In the genomic region with DNA sequence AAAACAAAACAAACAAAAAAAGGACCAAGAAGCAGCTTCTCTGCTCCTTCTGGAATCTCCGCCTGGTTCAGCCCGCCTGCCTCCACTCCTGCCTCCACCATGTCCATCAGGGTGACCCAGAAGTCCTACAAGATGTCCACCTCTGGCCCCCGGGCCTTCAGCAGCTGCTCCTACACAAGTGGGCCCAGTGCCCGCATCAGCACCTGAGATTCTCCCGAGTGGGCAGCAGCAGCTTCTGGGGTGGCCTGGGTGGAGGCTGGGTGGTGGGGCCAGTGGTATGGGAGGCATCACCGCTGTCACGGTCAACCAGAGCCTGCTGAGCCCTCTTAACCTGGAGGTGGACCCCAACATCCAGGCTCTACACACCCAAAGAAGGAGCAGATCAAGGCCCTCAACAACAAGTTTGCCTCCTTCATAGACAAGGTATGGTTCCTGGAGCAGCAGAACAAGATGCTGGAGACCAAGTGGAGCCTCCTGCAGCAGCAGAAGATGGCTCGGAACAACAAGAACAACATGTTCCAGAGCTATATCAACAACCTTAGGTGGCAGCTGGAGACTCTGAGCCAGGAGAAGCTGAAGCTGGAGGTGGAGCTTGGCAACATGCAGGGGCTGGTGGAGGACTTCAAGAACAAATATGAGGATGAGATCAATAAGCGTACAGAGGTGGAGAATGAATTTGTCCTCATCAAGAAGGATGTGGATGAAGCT, we compare ENCODE assay signal across 9 cellular contexts. TPM values are rescaled to one million over a fixed set of nuclear protein-coding genes. Genes with fewer than 3 reads are reported as not detected.
DNase-seq lines count a peak whose midpoint lies in the region; ATAC-seq, FAIRE-seq and TF ChIP-seq lines count a peak whose summit lies in the region.
"Not testable (repeated sequence)": the region's sequence is repeated elsewhere in the genome, so short reads cannot be mapped to it uniquely, and the experiment has no call there.
"Had no signal": no experiment of that assay in that cellular context is flagged by ENCODE, and none has a peak within 500 bp of the region (broad histone marks: within the 10 kb centered on the region; RNA-seq: fewer than 3 reads in every experiment).

No MANE protein-coding gene starts in this region.

- not testable (repeated sequence) for H2AK5ac ChIP-seq in H1 (ENCODE audit: low read depth, low read length)

- 92% methylated on average over 9 of the region's 9 CpGs for WGBS in A549 (ENCODE audit: missing lambda C conversion rate)
- WGBS in H1 (ENCODE audit: extremely low coverage in 1 of 2, insufficient coverage in 1 of 2, insufficient read length in 1 of 2, insufficient replicate concordance in 2 of 2, low coverage in 1 of 2, low lambda C conversion rate in 2 of 2, missing lambda C conversion rate in 1 of 2), 2 experiments: 88% methylated on average over 9 of the region's 9 CpGs; no CpG with 5 or more reads in 1 of the 2 experiments
- WGBS in HepG2 (ENCODE audit: low lambda C conversion rate): 75% methylated on average over 5 of the region's 9 CpGs

- H3K4me2 ChIP-seq in A549; H1 (ENCODE audit: insufficient read depth in 1 of 2, low read depth in 2 of 2, low read length in 2 of 2): not testable (repeated sequence)
- H3K4me2 ChIP-seq in HepG2 (ENCODE audit: low read depth, low read length): peak overlapping the region; percentile 71

- H2BK120ac ChIP-seq in H1 (replicated peaks; ENCODE audit: low read depth, low read length): not testable (repeated sequence)

- POLR2A ChIA-PET in A549 (lab: Yijun Ruan, JAX): not testable (repeated sequence)
- POLR2A ChIA-PET in H1 (lab: Charles Lee; ENCODE audit: partially characterized antibody): interaction anchor here (1.4 kb wide), 1 partner anchor 12 kb away, joined by 3 read pairs; no protein-coding TSS in a partner anchor
- POLR2A ChIA-PET in HepG2 (lab: Yijun Ruan, JAX): interaction anchor here (1.3 to 2.1 kb wide), 3 partner anchors 11 to 25 kb away, joined by 3 to 11 read pairs (median 4); no protein-coding TSS in a partner anchor

- CTCF ChIA-PET in A549 (lab: Yijun Ruan, JAX) (interaction anchor here (0.8 to 16.8 kb wide), 9 partner anchors 13 to 291 kb away, joined by 3 to 300 read pairs (median 10); partner anchors contain the start of gene THSD4), H1 (lab: Charles Lee; ENCODE audit: partially characterized antibody) (interaction anchor here (0.6 to 2.4 kb wide), 5 partner anchors 11 to 757 kb away, joined by 3 to 7 read pairs (median 4); no protein-coding TSS in a partner anchor)
- CTCF ChIA-PET in HepG2 (lab: Yijun Ruan, JAX; ENCODE audit: low intra/inter-chr PET ratio, low total read pairs): not testable (repeated sequence)

- ATAC-seq in A549; RWPE2 (ENCODE audit: low read depth); HepG2; gastrocnemius medialis: not testable (repeated sequence)

- not testable (repeated sequence) for H3K56ac ChIP-seq in H1 (replicated peaks; ENCODE audit: insufficient read length, low read depth, low read length)

- H3K27ac Mint-ChIP-seq in chondrocyte (ENCODE audit: unreplicated experiment): peak overlapping the region; percentile 96

- H3K4me3 ChIP-seq in A549; RWPE2 (ENCODE audit: severe bottlenecking); H1 (ENCODE audit: extremely low read depth in 1 of 4, insufficient read depth in 2 of 4, low read depth in 3 of 4, low read length in 4 of 4); left ventricle myocardium inferior; gastrocnemius medialis; tibial artery: not testable (repeated sequence)
- peak overlapping the region in 2 of 3 experiments; percentile 26 to 50; a peak in 3 of 6 replicates for H3K4me3 ChIP-seq in HepG2 (replicated peaks in 1 of 3; ENCODE audit: insufficient read depth in 1 of 3, low read depth in 2 of 3, low read length in 3 of 3)

- peak overlapping the region; percentile 89 to 93; a peak in 4 of 6 replicates for H3K27ac ChIP-seq in A549
- not testable (repeated sequence) for H3K27ac ChIP-seq in RWPE2 (ENCODE audit: poor library complexity, severe bottlenecking); H1 (ENCODE audit: low read depth, low read length); HepG2 (ENCODE audit: extremely low read length, insufficient read depth, low read length)
- H3K27ac ChIP-seq in left ventricle myocardium inferior (replicated peaks): peak overlapping the region; percentile 95
- peak overlapping the region in 3 of 4 donors; percentile 33 to 43 (median 41) for H3K27ac ChIP-seq in gastrocnemius medialis
- H3K27ac ChIP-seq in tibial artery: peak overlapping the region; percentile 7 to 90

- H2BK12ac ChIP-seq in H1 (ENCODE audit: low read depth, low read length): peak overlapping the region; percentile 17; the same call in 1 of the 2 replicates

- H3K23me2 ChIP-seq in H1 (ENCODE audit: low read depth, low read length): not testable (repeated sequence)

- in situ Hi-C loops in HepG2 (cut with HindIII; ENCODE audit: extremely low pct_ligation_motif_present, low pct_unique_long_range_greater_than_20kb); gastrocnemius medialis (cut with MboI; ENCODE audit: low sequenced_read_pairs in 4 of 4): not testable (repeated sequence)

- H3K27me3 ChIP-seq in RWPE2 (ENCODE audit: insufficient read depth, poor library complexity, severe bottlenecking); H1 (replicated peaks in 1 of 4; ENCODE audit: control insufficient read depth in 3 of 4, extremely low read depth in 1 of 4, insufficient read depth in 3 of 4, low read length in 3 of 4); left ventricle myocardium inferior (ENCODE audit: low read depth); HepG2 (ENCODE audit: control insufficient read depth in 1 of 2, insufficient read depth in 2 of 2, low read length in 2 of 2); gastrocnemius medialis; tibial artery: not testable (repeated sequence)

- FAIRE-seq in A549 (lab: Jason Lieb, UNC); H1 (lab: Jason Lieb, UNC); HepG2 (lab: Jason Lieb, UNC): not testable (repeated sequence)

- not testable (repeated sequence) for H3K23ac ChIP-seq in H1 (ENCODE audit: insufficient read length)

- not testable (repeated sequence) for H3K27me3 Mint-ChIP-seq in chondrocyte (ENCODE audit: low read depth)

- H3K79me1 ChIP-seq in H1 (ENCODE audit: low read depth, low read length): not testable (repeated sequence)

- H3K4me3 Mint-ChIP-seq in chondrocyte (ENCODE audit: unreplicated experiment): not testable (repeated sequence)

- intact Hi-C loops in left ventricle myocardium inferior (cut with micrococcal nuclease); HepG2 (cut with micrococcal nuclease; ENCODE audit: unreplicated experiment); gastrocnemius medialis (cut with DNase I; ENCODE audit: low total_unique reads); tibial artery (cut with DNase I; ENCODE audit: low total_unique reads): not testable (repeated sequence)

- not testable (repeated sequence) for H3K4ac ChIP-seq in H1 (replicated peaks; ENCODE audit: insufficient read length, low read depth, low read length)

- not testable (repeated sequence) for H3K36me3 Mint-ChIP-seq in chondrocyte (ENCODE audit: low read depth)

- not testable (repeated sequence) for H3K18ac ChIP-seq in H1 (ENCODE audit: extremely low read depth, low read length)

- H3K4me1 ChIP-seq in A549 (peaks cover 48% of the 10 kb centered on the region), RWPE2 (ENCODE audit: insufficient read depth, poor library complexity, severe bottlenecking) (peaks cover 30% of the 10 kb centered on the region), left ventricle myocardium inferior (peaks cover 49% of the 10 kb centered on the region), HepG2 (ENCODE audit: insufficient read depth, low read length) (peaks cover 29% of the 10 kb centered on the region), tibial artery (peaks cover 0 to 47% (median 37%) of the 10 kb centered on the region in 4 donors)
- H3K4me1 ChIP-seq in H1 (replicated peaks in 1 of 4; ENCODE audit: control insufficient read depth in 3 of 4, insufficient read depth in 4 of 4, low read length in 3 of 4); gastrocnemius medialis: not testable (repeated sequence)

- TF ChIP-seq EP300 in A549 (IDR thresholded peaks at IDR 0.05); H1 (IDR thresholded peaks at IDR 0.05; ENCODE audit: borderline replicate concordance in 1 of 2, low read depth in 2 of 2, low read length in 2 of 2); HepG2 (IDR thresholded peaks at IDR 0.05; ENCODE audit: low read depth in 2 of 2, low read length in 2 of 2); HepG2 (CRISPR knock-in tag; IDR thresholded peaks at IDR 0.05; ENCODE audit: borderline replicate concordance): not testable (repeated sequence)

- not testable (repeated sequence) for H3K36me3 ChIP-seq in RWPE2 (ENCODE audit: low read depth); H1 (ENCODE audit: control insufficient read depth in 2 of 4, insufficient read depth in 4 of 4, low read length in 3 of 4); left ventricle myocardium inferior; HepG2 (replicated peaks in 1 of 2; ENCODE audit: control insufficient read depth in 1 of 2, insufficient read depth in 2 of 2, low read length in 2 of 2); gastrocnemius medialis; tibial artery

- H4K20me1 ChIP-seq in H1 (replicated peaks in 1 of 2; ENCODE audit: control insufficient read depth in 1 of 2, insufficient read depth in 2 of 2, low read length in 2 of 2); HepG2 (ENCODE audit: insufficient read depth, low read length): not testable (repeated sequence)

- not testable (repeated sequence) for H2AFZ ChIP-seq in H1 (ENCODE audit: low read length)
- peak overlapping the region; percentile 61 for H2AFZ ChIP-seq in HepG2 (ENCODE audit: low read length)

- not testable (repeated sequence) for H3K9ac ChIP-seq in H1 (replicated peaks in 1 of 4; ENCODE audit: extremely low read depth in 1 of 4, low read depth in 3 of 4, low read length in 3 of 4); HepG2 (ENCODE audit: insufficient read depth, low read depth, low read length)

- not testable (repeated sequence) for H2BK20ac ChIP-seq in H1 (ENCODE audit: low read length)

- H3K9me3 ChIP-seq in A549; RWPE2 (ENCODE audit: severe bottlenecking); H1 (ENCODE audit: insufficient read depth in 2 of 2, low read depth in 1 of 2, low read length in 1 of 2); left ventricle myocardium inferior (replicated peaks); HepG2 (ENCODE audit: low read length); gastrocnemius medialis; tibial artery: not testable (repeated sequence)

- H3K79me2 ChIP-seq in H1 (ENCODE audit: control insufficient read depth in 1 of 2, insufficient read depth in 2 of 2, low read length in 2 of 2); HepG2 (ENCODE audit: insufficient read depth, low read length): not testable (repeated sequence)

- not testable (repeated sequence) for H4K5ac ChIP-seq in H1 (ENCODE audit: insufficient read length, low read depth, low read length)

- H2BK5ac ChIP-seq in H1 (ENCODE audit: low read depth, low read length): not testable (repeated sequence)

- not testable (repeated sequence) for DNase-seq in A549 (ENCODE audit: low read depth in 1 of 2, low spot score in 1 of 2); H1 (ENCODE audit: low read depth in 1 of 2, low spot score in 2 of 2); left ventricle myocardium inferior; HepG2 (ENCODE audit: low spot score); tibial artery
- DNase-seq in RWPE2 (ENCODE audit: low spot score) (peak; percentile 65), chondrocyte (ENCODE audit: low spot score) (peak; percentile 92), gastrocnemius medialis (peak in 1 of 2 donors; percentile 59)

- H3K9me3 Mint-ChIP-seq in chondrocyte (ENCODE audit: low read depth): not testable (repeated sequence)

- BruUV-seq in HepG2 (replicated peaks; lab: Mats Ljungman, UMichigan): not testable (repeated sequence)

- TF ChIP-seq POLR2A in A549 (IDR thresholded peaks at IDR 0.05; ENCODE audit: low read length); H1 (IDR thresholded peaks at IDR 0.05; ENCODE audit: control extremely low read depth in 1 of 2, low read depth in 2 of 2, low read length in 2 of 2); HepG2 (IDR thresholded peaks at IDR 0.05; ENCODE audit: insufficient read depth in 1 of 2, low read depth in 2 of 2, low read length in 2 of 2); gastrocnemius medialis (IDR thresholded peaks at IDR 0.05): not testable (repeated sequence)

- not testable (repeated sequence) for TF ChIP-seq RAD21 in A549 (conservative IDR thresholded peaks at IDR 0.05 in 1 of 2, IDR thresholded peaks at IDR 0.05 in 1 of 2); H1 (IDR thresholded peaks at IDR 0.05 in 1 of 2, conservative IDR thresholded peaks at IDR 0.05 in 1 of 2; ENCODE audit: low read depth in 2 of 2, low read length in 2 of 2); HepG2 (CRISPR knock-in tag; IDR thresholded peaks at IDR 0.05)

- not testable (repeated sequence) for H4K91ac ChIP-seq in H1 (replicated peaks; ENCODE audit: insufficient read length, low read length)

- H2BK15ac ChIP-seq in H1 (ENCODE audit: low read length): not testable (repeated sequence)

- not testable (repeated sequence) for H4K8ac ChIP-seq in H1 (ENCODE audit: extremely low read depth, insufficient read depth, low read length)

- not testable (repeated sequence) for H3K14ac ChIP-seq in H1 (ENCODE audit: insufficient read length)

- TF ChIP-seq CTCF in A549 (IDR thresholded peaks at IDR 0.05); RWPE2 (IDR thresholded peaks at IDR 0.05; ENCODE audit: poor library complexity, severe bottlenecking); chondrocyte (IDR thresholded peaks at IDR 0.05); H1 (IDR thresholded peaks at IDR 0.05; ENCODE audit: control extremely low read depth in 1 of 3, insufficient read depth in 1 of 3, low read depth in 1 of 3, low read length in 3 of 3); left ventricle myocardium inferior (IDR thresholded peaks at IDR 0.05; ENCODE audit: borderline replicate concordance); HepG2 (CRISPR knock-in tag; IDR thresholded peaks at IDR 0.05); gastrocnemius medialis (IDR thresholded peaks at IDR 0.05 in 4 of 5, conservative IDR thresholded peaks at IDR 0.05 in 1 of 5); tibial artery (IDR thresholded peaks at IDR 0.05): not testable (repeated sequence)

- H3K4me1 Mint-ChIP-seq in chondrocyte (ENCODE audit: low read depth): peaks cover 59% of the 10 kb centered on the region

RNA-seq across cellular contexts. Expression of gene LARP6, which starts 4.8 kb away (rescaled TPM):
- polyA plus RNA-seq in A549 (2011; rRNA removed): 120 and 158 TPM in 2 replicates
- 81.8 and 94.9 TPM in 2 replicates for polyA plus RNA-seq in A549 (2012; cell fraction: cytosol; rRNA removed)
- 31.4 and 55.5 TPM in 2 replicates for polyA plus RNA-seq in A549 (2012; cell fraction: nucleus; rRNA removed)
- 47.3 to 64.3 TPM (median 57.2 TPM) in 3 replicates for polyA plus RNA-seq in A549 (2017; fragmentation: RNase III; extraction: RNeasy Plus Mini Kit Qiagen cat#74134 plus additional on column Dnase treatment)
- 72.1 and 73.2 TPM in 2 replicates for polyA minus RNA-seq in A549 (2011; rRNA and poly(A)+ RNA removed)
- 79.4 to 138 TPM (median 135 TPM) in 3 replicates for total RNA-seq in chondrocyte
- 20.2 and 21.0 TPM in 2 replicates for total RNA-seq in H1 (2021; fragmentation: NEBNext Ultra II Directional; extraction: Animal tissue kit (Norgen Biotek cat#: 25700))
- polyA plus RNA-seq in H1 (2011; rRNA removed): 23.9 and 24.7 TPM in 2 replicates
- polyA plus RNA-seq in H1 (2011; cell fraction: cytosol; rRNA removed): 24.6 TPM
- 15.6 TPM for polyA plus RNA-seq in H1 (2011; cell fraction: nucleus; rRNA removed)
- polyA plus RNA-seq in H1 (2012, experiment 1 of 2): 21.5 to 30.2 TPM (median 23.2 TPM) in 4 replicates
- polyA plus RNA-seq in H1 (2012, experiment 2 of 2): 15.6 TPM
- 17.0 TPM for polyA plus RNA-seq in H1 (2013, experiment 1 of 2)
- 17.2 TPM for polyA plus RNA-seq in H1 (2013, experiment 2 of 2)
- polyA minus RNA-seq in H1 (2011; rRNA and poly(A)+ RNA removed): 12.1 and 12.8 TPM in 2 replicates
- 5.7 TPM for polyA minus RNA-seq in H1 (2011; cell fraction: cytosol; rRNA and poly(A)+ RNA removed)
- polyA minus RNA-seq in H1 (2011; cell fraction: nucleus; rRNA and poly(A)+ RNA removed): 15.3 TPM
- 50.6 TPM for total RNA-seq in left ventricle myocardium inferior
- 2.9 and 3.0 TPM in 2 replicates for total RNA-seq in HepG2 (2016; rRNA removed; fragmentation: Illumina TruSeq; extraction: Trizol)
- 7.4 and 9.4 TPM in 2 replicates for total RNA-seq in HepG2 (2016; cell fraction: cytosol; rRNA removed; fragmentation: Illumina TruSeq; extraction: Trizol; ENCODE audit: low read depth)
- 3.1 and 3.9 TPM in 2 replicates for total RNA-seq in HepG2 (2016; cell fraction: insoluble cytoplasmic fraction; rRNA removed; fragmentation: Illumina TruSeq; extraction: Trizol)
- total RNA-seq in HepG2 (2016; cell fraction: membrane; rRNA removed; fragmentation: Illumina TruSeq; extraction: Trizol): 5.3 and 6.4 TPM in 2 replicates
- total RNA-seq in HepG2 (2016; cell fraction: nucleus; rRNA removed; fragmentation: Illumina TruSeq; extraction: Trizol): 1.5 and 1.8 TPM in 2 replicates
- 8.2 and 9.7 TPM in 2 replicates for polyA plus RNA-seq in HepG2 (2011; rRNA removed)
- 6.4 and 8.2 TPM in 2 replicates for polyA plus RNA-seq in HepG2 (2011; cell fraction: cytosol; rRNA removed)
- 4.1 and 4.2 TPM in 2 replicates for polyA plus RNA-seq in HepG2 (2011; cell fraction: nucleus; rRNA removed)
- polyA plus RNA-seq in HepG2 (2012): 11.1 and 11.6 TPM in 2 replicates
- polyA plus RNA-seq in HepG2 (2016; cell fraction: cytosol; fragmentation: Illumina TruSeq; extraction: Trizol; ENCODE audit: low read depth): 11.8 and 12.8 TPM in 2 replicates
- polyA plus RNA-seq in HepG2 (2016; cell fraction: insoluble cytoplasmic fraction; fragmentation: Illumina TruSeq; extraction: Trizol; ENCODE audit: low read depth): 3.1 and 3.3 TPM in 2 replicates
- polyA plus RNA-seq in HepG2 (2016; cell fraction: membrane; fragmentation: Illumina TruSeq; extraction: Trizol; ENCODE audit: low read depth): 6.5 and 8.6 TPM in 2 replicates
- polyA plus RNA-seq in HepG2 (2016; cell fraction: nucleus; fragmentation: Illumina TruSeq; extraction: Trizol; ENCODE audit: insufficient read depth, low read depth): 2.3 and 4.2 TPM in 2 replicates
- 5.9 and 25.3 TPM in 2 replicates for polyA minus RNA-seq in HepG2 (2011; rRNA and poly(A)+ RNA removed; ENCODE audit: low replicate concordance)
- 1.8 and 2.5 TPM in 2 replicates for polyA minus RNA-seq in HepG2 (2011; cell fraction: cytosol; rRNA and poly(A)+ RNA removed)
- polyA minus RNA-seq in HepG2 (2011; cell fraction: nucleus; rRNA and poly(A)+ RNA removed): 2.6 and 3.2 TPM in 2 replicates
- total RNA-seq in gastrocnemius medialis: 10 to 100 TPM; 10.0 to 20.6 (median 13.9) TPM
- total RNA-seq: CD4-positive, alpha-beta memory T cell had no signal
- polyA plus RNA-seq: CD4-positive, alpha-beta memory T cell had no signal

RNA-seq across cellular contexts. Expression of gene THAP10, which starts 33.5 kb away (rescaled TPM):
- polyA plus RNA-seq in A549 (2011; rRNA removed) (7.7 and 9.4 TPM in 2 replicates), A549 (2017; fragmentation: RNase III; extraction: RNeasy Plus Mini Kit Qiagen cat#74134 plus additional on column Dnase treatment) (5.4 to 6.8 TPM (median 6.1 TPM) in 3 replicates), H1 (2011; rRNA removed) (2.8 and 3.2 TPM in 2 replicates), HepG2 (2011; rRNA removed) (0.46 and 0.69 TPM in 2 replicates)
- 3.3 and 4.5 TPM in 2 replicates for polyA plus RNA-seq in A549 (2012; cell fraction: cytosol; rRNA removed)
- 2.7 and 3.2 TPM in 2 replicates for polyA plus RNA-seq in A549 (2012; cell fraction: nucleus; rRNA removed)
- polyA minus RNA-seq in A549 (2011; rRNA and poly(A)+ RNA removed): 1.4 and 1.6 TPM in 2 replicates
- total RNA-seq in chondrocyte (1.8 to 2.3 TPM (median 2.2 TPM) in 3 replicates), left ventricle myocardium inferior (5.6 TPM), HepG2 (2016; rRNA removed; fragmentation: Illumina TruSeq; extraction: Trizol) (0.64 and 0.66 TPM in 2 replicates), gastrocnemius medialis (1 to 10 TPM in 2 of 4 donors, under 1 TPM in 2; 0.46 to 2.3 (median 1.1) TPM)
- 3.4 and 4.5 TPM in 2 replicates for total RNA-seq in H1 (2021; fragmentation: NEBNext Ultra II Directional; extraction: Animal tissue kit (Norgen Biotek cat#: 25700))
- polyA plus RNA-seq in H1 (2011; cell fraction: cytosol; rRNA removed): 3.8 TPM
- polyA plus RNA-seq in H1 (2011; cell fraction: nucleus; rRNA removed): 1.9 TPM
- 2.0 to 4.7 TPM (median 3.4 TPM) in 4 replicates for polyA plus RNA-seq in H1 (2012, experiment 1 of 2)
- 0.62 TPM for polyA plus RNA-seq in H1 (2012, experiment 2 of 2)
- polyA plus RNA-seq in H1 (2013, experiment 1 of 2): 2.7 TPM
- 2.7 TPM for polyA plus RNA-seq in H1 (2013, experiment 2 of 2)
- 1.5 and 2.0 TPM in 2 replicates for polyA minus RNA-seq in H1 (2011; rRNA and poly(A)+ RNA removed)
- 4.3 TPM for polyA minus RNA-seq in H1 (2011; cell fraction: cytosol; rRNA and poly(A)+ RNA removed)
- 1.8 TPM for polyA minus RNA-seq in H1 (2011; cell fraction: nucleus; rRNA and poly(A)+ RNA removed)
- total RNA-seq in HepG2 (2016; cell fraction: cytosol; rRNA removed; fragmentation: Illumina TruSeq; extraction: Trizol; ENCODE audit: low read depth): 0.79 TPM in 1 of 2 replicates, not detected in the other
- total RNA-seq in HepG2 (2016; cell fraction: insoluble cytoplasmic fraction; rRNA removed; fragmentation: Illumina TruSeq; extraction: Trizol): 0.61 and 1.1 TPM in 2 replicates
- total RNA-seq in HepG2 (2016; cell fraction: membrane; rRNA removed; fragmentation: Illumina TruSeq; extraction: Trizol): 0.37 and 0.52 TPM in 2 replicates
- total RNA-seq in HepG2 (2016; cell fraction: nucleus; rRNA removed; fragmentation: Illumina TruSeq; extraction: Trizol): 0.56 and 0.84 TPM in 2 replicates
- 0.51 and 0.56 TPM in 2 replicates for polyA plus RNA-seq in HepG2 (2011; cell fraction: cytosol; rRNA removed)
- 0.68 and 0.69 TPM in 2 replicates for polyA plus RNA-seq in HepG2 (2011; cell fraction: nucleus; rRNA removed)
- 1.1 and 1.4 TPM in 2 replicates for polyA plus RNA-seq in HepG2 (2012)
- polyA plus RNA-seq in HepG2 (2016; cell fraction: cytosol; fragmentation: Illumina TruSeq; extraction: Trizol; ENCODE audit: low read depth): 0.17 and 0.35 TPM in 2 replicates
- polyA plus RNA-seq in HepG2 (2016; cell fraction: insoluble cytoplasmic fraction; fragmentation: Illumina TruSeq; extraction: Trizol; ENCODE audit: low read depth): 1.3 and 1.6 TPM in 2 replicates
- 0.53 and 0.68 TPM in 2 replicates for polyA plus RNA-seq in HepG2 (2016; cell fraction: membrane; fragmentation: Illumina TruSeq; extraction: Trizol; ENCODE audit: low read depth)
- polyA plus RNA-seq in HepG2 (2016; cell fraction: nucleus; fragmentation: Illumina TruSeq; extraction: Trizol; ENCODE audit: insufficient read depth, low read depth): 0.99 and 1.2 TPM in 2 replicates
- 0.36 and 0.82 TPM in 2 replicates for polyA minus RNA-seq in HepG2 (2011; rRNA and poly(A)+ RNA removed; ENCODE audit: low replicate concordance)
- 0.40 and 0.62 TPM in 2 replicates for polyA minus RNA-seq in HepG2 (2011; cell fraction: cytosol; rRNA and poly(A)+ RNA removed)
- polyA minus RNA-seq in HepG2 (2011; cell fraction: nucleus; rRNA and poly(A)+ RNA removed): 0.25 and 0.64 TPM in 2 replicates

RNA-seq across cellular contexts. Expression of gene LRRC49, which starts 33.9 kb away (rescaled TPM):
- polyA plus RNA-seq in A549 (2011; rRNA removed): 12.2 and 14.3 TPM in 2 replicates
- polyA plus RNA-seq in A549 (2012; cell fraction: cytosol; rRNA removed): 3.1 and 3.9 TPM in 2 replicates
- 1.8 and 2.9 TPM in 2 replicates for polyA plus RNA-seq in A549 (2012; cell fraction: nucleus; rRNA removed)
- 10.0 to 11.4 TPM (median 11.1 TPM) in 3 replicates for polyA plus RNA-seq in A549 (2017; fragmentation: RNase III; extraction: RNeasy Plus Mini Kit Qiagen cat#74134 plus additional on column Dnase treatment)
- 9.1 and 10.6 TPM in 2 replicates for polyA minus RNA-seq in A549 (2011; rRNA and poly(A)+ RNA removed)
- total RNA-seq in chondrocyte: 4.9 to 8.8 TPM (median 6.4 TPM) in 3 replicates
- total RNA-seq in H1 (2021; fragmentation: NEBNext Ultra II Directional; extraction: Animal tissue kit (Norgen Biotek cat#: 25700)): 9.3 and 10.4 TPM in 2 replicates
- 5.0 TPM in 2 replicates for polyA plus RNA-seq in H1 (2011; rRNA removed)
- 7.7 TPM for polyA plus RNA-seq in H1 (2011; cell fraction: cytosol; rRNA removed)
- 6.0 TPM for polyA plus RNA-seq in H1 (2011; cell fraction: nucleus; rRNA removed)
- polyA plus RNA-seq in H1 (2012, experiment 1 of 2): 6.2 to 8.3 TPM (median 7.3 TPM) in 4 replicates
- polyA plus RNA-seq in H1 (2012, experiment 2 of 2): 0.64 TPM
- polyA plus RNA-seq in H1 (2013, experiment 1 of 2): 7.6 TPM
- polyA plus RNA-seq in H1 (2013, experiment 2 of 2): 6.7 TPM
- 9.2 and 13.0 TPM in 2 replicates for polyA minus RNA-seq in H1 (2011; rRNA and poly(A)+ RNA removed)
- 7.0 TPM for polyA minus RNA-seq in H1 (2011; cell fraction: cytosol; rRNA and poly(A)+ RNA removed)
- 39.8 TPM for polyA minus RNA-seq in H1 (2011; cell fraction: nucleus; rRNA and poly(A)+ RNA removed)
- total RNA-seq in left ventricle myocardium inferior: 86.6 TPM
- total RNA-seq in HepG2 (2016; rRNA removed; fragmentation: Illumina TruSeq; extraction: Trizol): 1.00 and 2.0 TPM in 2 replicates
- 0.35 and 0.51 TPM in 2 replicates for total RNA-seq in HepG2 (2016; cell fraction: cytosol; rRNA removed; fragmentation: Illumina TruSeq; extraction: Trizol; ENCODE audit: low read depth)
- 1.4 and 1.6 TPM in 2 replicates for total RNA-seq in HepG2 (2016; cell fraction: insoluble cytoplasmic fraction; rRNA removed; fragmentation: Illumina TruSeq; extraction: Trizol)
- total RNA-seq in HepG2 (2016; cell fraction: membrane; rRNA removed; fragmentation: Illumina TruSeq; extraction: Trizol): 1.1 and 1.3 TPM in 2 replicates
- 2.0 and 3.1 TPM in 2 replicates for total RNA-seq in HepG2 (2016; cell fraction: nucleus; rRNA removed; fragmentation: Illumina TruSeq; extraction: Trizol)
- 0.42 and 0.57 TPM in 2 replicates for polyA plus RNA-seq in HepG2 (2011; rRNA removed)
- 0.11 and 0.23 TPM in 2 replicates for polyA plus RNA-seq in HepG2 (2011; cell fraction: cytosol; rRNA removed)
- polyA plus RNA-seq in HepG2 (2011; cell fraction: nucleus; rRNA removed): 0.19 and 0.45 TPM in 2 replicates
- 0.51 and 1.1 TPM in 2 replicates for polyA plus RNA-seq in HepG2 (2012)
- polyA plus RNA-seq in HepG2 (2016; cell fraction: cytosol; fragmentation: Illumina TruSeq; extraction: Trizol; ENCODE audit: low read depth): 0.29 and 0.34 TPM in 2 replicates
- polyA plus RNA-seq in HepG2 (2016; cell fraction: insoluble cytoplasmic fraction; fragmentation: Illumina TruSeq; extraction: Trizol; ENCODE audit: low read depth): 0.80 and 0.97 TPM in 2 replicates
- polyA plus RNA-seq in HepG2 (2016; cell fraction: membrane; fragmentation: Illumina TruSeq; extraction: Trizol; ENCODE audit: low read depth): 0.23 and 0.52 TPM in 2 replicates
- polyA plus RNA-seq in HepG2 (2016; cell fraction: nucleus; fragmentation: Illumina TruSeq; extraction: Trizol; ENCODE audit: insufficient read depth, low read depth): 0.44 and 2.6 TPM in 2 replicates
- polyA minus RNA-seq in HepG2 (2011; rRNA and poly(A)+ RNA removed; ENCODE audit: low replicate concordance): 1.3 and 6.6 TPM in 2 replicates
- not detected in 2 replicates for polyA minus RNA-seq in HepG2 (2011; cell fraction: cytosol; rRNA and poly(A)+ RNA removed)
- 2.7 TPM in 2 replicates for polyA minus RNA-seq in HepG2 (2011; cell fraction: nucleus; rRNA and poly(A)+ RNA removed)
- 1 to 10 TPM in 3 of 4 donors, under 1 TPM in 1; 0.51 to 5.0 (median 2.8) TPM for total RNA-seq in gastrocnemius medialis
